ENCODE assay signal across 8 cellular contexts in genomic region chr1:113930499-113931161, GRCh38. TPM values are rescaled to one million over a fixed set of nuclear protein-coding genes. Genes with fewer than 3 reads are reported as not detected.
DNase-seq lines count a peak whose midpoint lies in the region; ATAC-seq and TF ChIP-seq lines count a peak whose summit lies in the region.

No MANE protein-coding gene starts in this region.

- H3K4me3 Mint-ChIP-seq in activated B cell treated with CpG ODN at 0.5 μM for 24 hours = peak overlapping the region; percentile 96
- H3K4me3 Mint-ChIP-seq in chondrocyte (ENCODE audit: unreplicated experiment) = peak overlapping the region; percentile 82

- ATAC-seq in GM21526 (IDR thresholded peaks at IDR 0.05; ENCODE audit: low FRiP score, unreplicated experiment) (peak; percentile 19), activated B cell treated with CpG ODN at 0.5 μM for 24 hours (ENCODE audit: low read depth) (peak; percentile 10), GM18873 (IDR thresholded peaks at IDR 0.05; ENCODE audit: low FRiP score, unreplicated experiment) (no peak)

- WGBS in mesenchymal stem cell = 10% methylated on average over 7 of the region's 8 CpGs

- in situ Hi-C loops in Caki2 (cut with HindIII; ENCODE audit: low pct_unique_long_range_greater_than_20kb, low sequenced_read_pairs) = no loop called here

- DNase-seq in Caki2 (ENCODE audit: low read depth) (peak; percentile 58), activated B cell treated with CpG ODN at 0.5 μM for 24 hours (peak; percentile 21), chondrocyte (ENCODE audit: low spot score) (no peak), mesenchymal stem cell (peak; percentile 97)
- DNase-seq in Jurkat, Clone E6-1 (ENCODE audit: low read depth, low spot score) = peak; percentile 79
- peak; percentile 79 for DNase-seq in stimulated activated CD8-positive, alpha-beta memory T cell treated with anti-CD3 and anti-CD28 coated beads, Interleukin-4, amount 100 ng/mL, for 48 hours

- TF ChIP-seq CTCF in activated B cell treated with CpG ODN at 0.5 μM for 24 hours (IDR thresholded peaks at IDR 0.05) (no peak), chondrocyte (IDR thresholded peaks at IDR 0.05) (no peak)

- H3K4ac ChIP-seq in mesenchymal stem cell (ENCODE audit: low read depth in 1 of 2, low read length in 2 of 2) = peak overlapping the region in 1 of 2 experiments; percentile 74

- H3K23ac ChIP-seq in mesenchymal stem cell (ENCODE audit: low read length in 2 of 2) = no peak overlapping the region

- no peak overlapping the region for H2BK15ac ChIP-seq in mesenchymal stem cell (ENCODE audit: low read depth, poor library complexity, severe bottlenecking)

- no peak overlapping the region for H3K18ac ChIP-seq in mesenchymal stem cell (ENCODE audit: low read depth in 1 of 2, low read length in 2 of 2)

- no peak overlapping the region for H2BK12ac ChIP-seq in mesenchymal stem cell (ENCODE audit: low read length in 2 of 2)

- H3K79me1 ChIP-seq in mesenchymal stem cell (replicated peaks; ENCODE audit: low read length, poor library complexity, severe bottlenecking) = peaks cover 3% of the 10 kb centered on the region

- H2AFZ ChIP-seq in mesenchymal stem cell (ENCODE audit: low read depth, low read length) = no peak overlapping the region

- POLR2A ChIA-PET in activated B cell treated with CpG ODN at 0.5 μM for 24 hours (lab: Charles Lee) = interaction anchor here (0.9 to 4.5 kb wide), 9 partner anchors 9 to 171 kb away, joined by 3 to 127 read pairs (median 8); partner anchors contain the start of genes AP4B1, DCLRE1B, PHTF1 and RSBN1

- peak overlapping the region in 1 of 2 experiments; percentile 89 for H3K14ac ChIP-seq in mesenchymal stem cell (ENCODE audit: low read length in 2 of 2)

- intact Hi-C loops in activated B cell treated with CpG ODN at 0.5 μM for 24 hours (cut with micrococcal nuclease) = loop anchor here (5.0 to 10.0 kb wide), 2 partner anchors 582 to 976 kb away; partner anchors contain the start of genes SLC16A1 and TRIM33

- H3K27me3 ChIP-seq in mesenchymal stem cell (ENCODE audit: control insufficient read depth in 1 of 2, insufficient read depth in 1 of 2, low read length in 2 of 2) = no peaks in the 10 kb centered on the region

- H4K8ac ChIP-seq in mesenchymal stem cell (ENCODE audit: low read length) = no peak overlapping the region

- no peak overlapping the region for H2AK5ac ChIP-seq in mesenchymal stem cell (ENCODE audit: low read length, severe bottlenecking)

- no peak overlapping the region for H2BK120ac ChIP-seq in mesenchymal stem cell (ENCODE audit: low read depth, low read length)

- no peaks in the 10 kb centered on the region for H3K9me3 ChIP-seq in mesenchymal stem cell (ENCODE audit: control insufficient read depth, low read length)

- peak overlapping the region; percentile 91 for H3K27ac Mint-ChIP-seq in activated B cell treated with CpG ODN at 0.5 μM for 24 hours
- peak overlapping the region; percentile 96 for H3K27ac Mint-ChIP-seq in chondrocyte (ENCODE audit: unreplicated experiment)

- no peaks in the 10 kb centered on the region for H3K36me3 ChIP-seq in mesenchymal stem cell (ENCODE audit: control insufficient read depth in 1 of 2, insufficient read depth in 2 of 2, low read depth in 1 of 2, low read length in 2 of 2)

- H3K4me3 ChIP-seq in Jurkat, Clone E6-1 (ENCODE audit: low read length) = peak overlapping the region; percentile 95
- peak overlapping the region; percentile 89 to 100 for H3K4me3 ChIP-seq in mesenchymal stem cell (ENCODE audit: insufficient read depth in 1 of 2, low read depth in 1 of 2, low read length in 2 of 2)

- H3K36me3 Mint-ChIP-seq in activated B cell treated with CpG ODN at 0.5 μM for 24 hours (ENCODE audit: low read depth) = peaks cover 21% of the 10 kb centered on the region
- H3K36me3 Mint-ChIP-seq in chondrocyte (ENCODE audit: low read depth) = no peaks in the 10 kb centered on the region

- H2BK5ac ChIP-seq in mesenchymal stem cell (ENCODE audit: low read depth, low read length, poor library complexity, severe bottlenecking) = no peak overlapping the region

- peak overlapping the region; percentile 74 for H3K4me2 ChIP-seq in mesenchymal stem cell (ENCODE audit: low read length, poor library complexity, severe bottlenecking)

- peak overlapping the region; percentile 100 for H3K9ac ChIP-seq in mesenchymal stem cell (ENCODE audit: low read length)

- H3K27ac ChIP-seq in mesenchymal stem cell (ENCODE audit: low read length, poor library complexity, severe bottlenecking) = peak overlapping the region; percentile 27

- H3K27me3 Mint-ChIP-seq in activated B cell treated with CpG ODN at 0.5 μM for 24 hours = no peaks in the 10 kb centered on the region
- H3K27me3 Mint-ChIP-seq in chondrocyte (ENCODE audit: low read depth) = no peaks in the 10 kb centered on the region

- CTCF ChIA-PET in activated B cell treated with CpG ODN at 0.5 μM for 24 hours (lab: Charles Lee) = interaction anchor here (1.0 to 5.5 kb wide), 7 partner anchors 10 to 171 kb away, joined by 4 to 43 read pairs (median 7); partner anchors contain the start of genes AP4B1, DCLRE1B and PHTF1

- H3K4me1 ChIP-seq in mesenchymal stem cell (ENCODE audit: control insufficient read depth, insufficient read depth, low read depth, low read length) = peaks cover 3% of the 10 kb centered on the region

- H3K9me3 Mint-ChIP-seq in activated B cell treated with CpG ODN at 0.5 μM for 24 hours (no peaks in the 10 kb centered on the region), chondrocyte (ENCODE audit: low read depth) (no peaks in the 10 kb centered on the region)

- peaks cover 61% of the 10 kb centered on the region for H3K4me1 Mint-ChIP-seq in activated B cell treated with CpG ODN at 0.5 μM for 24 hours
- peaks cover 56% of the 10 kb centered on the region for H3K4me1 Mint-ChIP-seq in chondrocyte (ENCODE audit: low read depth)

- H4K91ac ChIP-seq in mesenchymal stem cell (ENCODE audit: low read length) = no peak overlapping the region

RNA-seq across cellular contexts. Expression of gene HIPK1, which starts 1.5 kb away (rescaled TPM):
- total RNA-seq in Caki2 (2014; rRNA removed; shearing (Covaris generic); ENCODE audit: low replicate concordance) = 8.1 and 10.0 TPM in 2 replicates
- polyA plus RNA-seq in Jurkat, Clone E6-1 (2012; ENCODE audit: insufficient read depth, insufficient read length) = 28.6 TPM
- total RNA-seq in activated B cell treated with CpG ODN at 0.5 μM for 24 hours = 38.0 and 39.0 TPM in 2 replicates
- total RNA-seq in chondrocyte = 57.4 to 63.4 TPM (median 60.0 TPM) in 3 replicates
- 21.0 TPM for polyA plus RNA-seq in mesenchymal stem cell (2013, experiment 1 of 2)
- 20.0 TPM for polyA plus RNA-seq in mesenchymal stem cell (2013, experiment 2 of 2)

RNA-seq across cellular contexts. Expression of gene DCLRE1B, which starts 25.5 kb away (rescaled TPM):
- 4.6 and 5.1 TPM in 2 replicates for total RNA-seq in Caki2 (2014; rRNA removed; shearing (Covaris generic); ENCODE audit: low replicate concordance)
- 20.4 TPM for polyA plus RNA-seq in Jurkat, Clone E6-1 (2012; ENCODE audit: insufficient read depth, insufficient read length)
- total RNA-seq in activated B cell treated with CpG ODN at 0.5 μM for 24 hours = 5.4 and 6.0 TPM in 2 replicates
- 8.1 to 11.4 TPM (median 8.3 TPM) in 3 replicates for total RNA-seq in chondrocyte
- 5.4 TPM for polyA plus RNA-seq in mesenchymal stem cell (2013, experiment 1 of 2)
- polyA plus RNA-seq in mesenchymal stem cell (2013, experiment 2 of 2) = 5.4 TPM

RNA-seq across cellular contexts. Expression of gene AP4B1, which starts 26.0 kb away (rescaled TPM):
- total RNA-seq in Caki2 (2014; rRNA removed; shearing (Covaris generic); ENCODE audit: low replicate concordance) = 2.0 and 2.3 TPM in 2 replicates
- 55.8 TPM for polyA plus RNA-seq in Jurkat, Clone E6-1 (2012; ENCODE audit: insufficient read depth, insufficient read length)
- total RNA-seq in activated B cell treated with CpG ODN at 0.5 μM for 24 hours (48.5 and 69.9 TPM in 2 replicates), chondrocyte (15.6 to 23.6 TPM (median 16.8 TPM) in 3 replicates)
- polyA plus RNA-seq in mesenchymal stem cell (2013, experiment 1 of 2) = 5.4 TPM
- 6.2 TPM for polyA plus RNA-seq in mesenchymal stem cell (2013, experiment 2 of 2)

RNA-seq across cellular contexts. Expression of gene BCL2L15, which starts 43.2 kb away (rescaled TPM):
- total RNA-seq in Caki2 (2014; rRNA removed; shearing (Covaris generic); ENCODE audit: low replicate concordance) = 1.9 TPM in 1 of 2 replicates, not detected in the other
- polyA plus RNA-seq in Jurkat, Clone E6-1 (2012; ENCODE audit: insufficient read depth, insufficient read length) = not detected
- 0.83 and 3.7 TPM in 2 replicates for total RNA-seq in activated B cell treated with CpG ODN at 0.5 μM for 24 hours
- 0.17 to 0.33 TPM (median 0.17 TPM) in 3 replicates for total RNA-seq in chondrocyte
- 0.03 TPM for polyA plus RNA-seq in mesenchymal stem cell (2013, experiment 1 of 2)
- 0.10 TPM for polyA plus RNA-seq in mesenchymal stem cell (2013, experiment 2 of 2)

RNA-seq across cellular contexts. Expression of gene OLFML3, which starts 48.6 kb away (rescaled TPM):
- total RNA-seq in Caki2 (2014; rRNA removed; shearing (Covaris generic); ENCODE audit: low replicate concordance) = not detected in 2 replicates
- not detected for polyA plus RNA-seq in Jurkat, Clone E6-1 (2012; ENCODE audit: insufficient read depth, insufficient read length)
- total RNA-seq in activated B cell treated with CpG ODN at 0.5 μM for 24 hours (0.27 and 0.29 TPM in 2 replicates), chondrocyte (33.1 to 44.2 TPM (median 34.9 TPM) in 3 replicates)
- polyA plus RNA-seq in mesenchymal stem cell (2013, experiment 1 of 2) = 118 TPM
- polyA plus RNA-seq in mesenchymal stem cell (2013, experiment 2 of 2) = 119 TPM
